In the genomic region with DNA sequence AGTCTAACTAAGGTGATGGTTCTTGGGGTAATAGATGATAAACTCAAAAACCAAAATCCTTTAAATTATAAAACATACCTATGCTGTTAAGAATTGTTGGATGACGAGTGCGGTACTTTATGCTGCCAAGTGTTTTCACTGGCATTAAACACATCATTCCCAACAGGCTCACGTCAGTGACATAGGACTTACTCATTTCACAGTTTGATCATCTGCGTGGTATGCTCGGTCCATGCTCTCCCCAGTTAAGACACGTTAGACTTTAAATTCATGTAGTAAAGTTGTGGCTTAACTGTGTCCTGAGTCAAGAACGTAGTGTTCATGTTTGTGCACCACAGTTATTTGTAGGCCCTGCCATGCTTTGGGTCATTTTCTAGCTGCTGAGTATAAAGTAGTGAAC, we compare ENCODE assay signal across 21 cellular contexts.
"Had no signal": no experiment of that assay in that cellular context is flagged by ENCODE, and none has a peak within 500 bp of the region (broad histone marks: within the 10 kb centered on the region; RNA-seq: fewer than 3 reads in every experiment).

No MANE protein-coding gene starts in this region.

- H3K27me3 ChIP-seq: body of pancreas, gastrocnemius medialis, neutrophil, sigmoid colon, tibial artery had no signal

- H3K36me3 ChIP-seq: gastrocnemius medialis, neutrophil, sigmoid colon, tibial artery had no signal

- H3K9me3 ChIP-seq: body of pancreas, gastrocnemius medialis, neutrophil, tibial artery had no signal

- DNase-seq: activated B cell treated with CpG ODN at 0.5 μM for 24 hours; activated CD4-positive, alpha-beta memory T cell treated with anti-CD3 and anti-CD28 coated beads for 36 hours; activated CD4-positive, alpha-beta T cell treated with anti-CD3 and anti-CD28 coated beads for 4 hours; activated CD8-positive, alpha-beta memory T cell treated with anti-CD3 and anti-CD28 coated beads, Interleukin-2, amount 10 ng/mL, durations not matched to agents 7 days and 5 days; body of pancreas; dermis blood vessel endothelial cell; effector memory CD4-positive, alpha-beta T cell; gastrocnemius medialis; head of caudate nucleus; kidney; sigmoid colon; stimulated activated CD4-positive, alpha-beta T cell treated with anti-CD3 and anti-CD28 coated beads, Interleukin-12 subunit alpha, Interleukin-12 subunit beta, amount 100 ng/mL, for 4 hours; stimulated activated CD4-positive, alpha-beta T cell treated with anti-CD3 and anti-CD28 coated beads, Interleukin-1b, Interleukin-23, amount 100 ng/mL, for 48 hours; stimulated activated CD8-positive, alpha-beta memory T cell treated with anti-CD3 and anti-CD28 coated beads, Interleukin-4, amount 100 ng/mL, for 48 hours; stimulated activated naive CD4-positive, alpha-beta T cell treated with Interleukin-2 at 50 U/mL for 16 hours; substantia nigra; T-helper 1 cell; T-helper 9 cell; tibial artery had no signal

- H3K4me3 ChIP-seq: body of pancreas, gastrocnemius medialis, lung, sigmoid colon, tibial artery had no signal
